In the genomic region with DNA sequence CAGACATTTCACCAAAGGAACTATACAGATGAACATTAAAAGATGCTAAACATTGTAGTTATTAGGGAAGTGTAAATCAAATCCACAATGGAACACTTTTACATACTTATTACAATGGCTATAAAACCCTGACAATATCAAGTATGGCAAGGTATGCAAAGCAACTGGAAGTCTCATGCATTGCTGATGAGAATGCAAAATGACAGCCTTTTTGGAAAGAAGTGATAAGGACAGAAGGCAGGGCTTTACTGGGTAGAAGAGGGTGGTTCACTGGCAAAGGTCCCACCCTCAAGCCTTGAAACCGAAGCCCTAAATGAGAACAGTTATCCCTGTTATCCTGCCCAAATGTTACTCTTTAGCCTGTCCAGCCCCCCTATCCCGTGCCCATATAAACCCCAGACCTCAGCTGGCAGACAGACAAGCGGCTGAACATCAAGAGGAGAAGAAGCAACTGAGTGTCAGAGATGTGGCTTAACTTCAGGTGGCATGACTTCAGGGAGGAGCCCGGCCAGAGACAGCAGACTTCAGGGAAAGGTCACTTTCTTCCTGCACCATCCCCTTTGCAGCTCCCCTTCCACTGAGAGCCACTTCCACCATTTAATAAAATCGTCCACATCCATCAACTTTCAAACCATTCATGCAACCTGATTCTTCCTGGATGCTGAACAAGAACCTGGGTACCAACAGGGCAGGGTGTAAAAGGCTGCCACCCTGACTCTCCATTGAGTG, we compare ENCODE assay signal across 13 cellular contexts. TPM values are rescaled to one million over a fixed set of nuclear protein-coding genes. Genes with fewer than 3 reads are reported as not detected.
A peak's percentile ranks its signal among the peaks of the same experiment; 100 is the strongest.
DNase-seq lines count a peak whose midpoint lies in the region; ATAC-seq lines count a peak whose summit lies in the region.
"Had no signal": no experiment of that assay in that cellular context is flagged by ENCODE, and none has a peak within 500 bp of the region (broad histone marks: within the 10 kb centered on the region; RNA-seq: fewer than 3 reads in every experiment).

No MANE protein-coding gene starts in this region.

- H3K4me1 ChIP-seq in thymus (ENCODE audit: control insufficient read depth, insufficient read depth, low read length) = peaks cover 50% of the 10 kb centered on the region
- H3K4me1 ChIP-seq: right atrium auricular region had no signal

- 93% methylated on average over 5 of the region's 5 CpGs for WGBS in thymus

- peaks cover 87% of the 10 kb centered on the region for H3K4me1 Mint-ChIP-seq in stimulated activated naive CD8-positive, alpha-beta T cell treated with anti-CD3 and anti-CD28 coated beads, Interleukin-15, Interleukin-2, amounts not matched to agents 100 ng/mL and 50 ng/mL, for 24 hours (ENCODE audit: low read depth)
- peaks cover 42% of the 10 kb centered on the region for H3K4me1 Mint-ChIP-seq in dendritic cell treated with granulocyte-macrophage colony-stimulating factor and Interleukin-4, amounts not matched to agents 40 ng/mL and 50 ng/mL, for 4 days (ENCODE audit: low read depth)

- H3K36me3 ChIP-seq in thymus (ENCODE audit: control insufficient read depth, insufficient read depth) = no peaks in the 10 kb centered on the region
- H3K36me3 ChIP-seq: cardiac muscle cell, right atrium auricular region had no signal

- peak overlapping the region; percentile 27 for H3K27ac ChIP-seq in thymus (ENCODE audit: low read depth)
- H3K27ac ChIP-seq: cardiac muscle cell, right atrium auricular region had no signal

- no peak overlapping the region for H3K4me3 ChIP-seq in thymus (ENCODE audit: low read length)
- H3K4me3 ChIP-seq: cardiac muscle cell, right atrium auricular region had no signal

- no peaks in the 10 kb centered on the region for H3K27me3 ChIP-seq in thymus (ENCODE audit: control insufficient read depth, insufficient read depth)
- H3K27me3 ChIP-seq: cardiac muscle cell, right atrium auricular region had no signal

- intact Hi-C loops in dendritic cell treated with granulocyte-macrophage colony-stimulating factor and Interleukin-4, amounts not matched to agents 40 ng/mL and 50 ng/mL, for 4 days (cut with micrococcal nuclease) = no loop called here

- peak overlapping the region; percentile 85 for H3K4me3 Mint-ChIP-seq in stimulated activated naive CD8-positive, alpha-beta T cell treated with anti-CD3 and anti-CD28 coated beads, Interleukin-15, Interleukin-2, amounts not matched to agents 100 ng/mL and 50 ng/mL, for 24 hours
- no peak overlapping the region for H3K4me3 Mint-ChIP-seq in dendritic cell treated with granulocyte-macrophage colony-stimulating factor and Interleukin-4, amounts not matched to agents 40 ng/mL and 50 ng/mL, for 4 days
- H3K4me3 Mint-ChIP-seq: WTC11 had no signal

- H3K9me3 ChIP-seq in thymus (ENCODE audit: control insufficient read depth) = no peaks in the 10 kb centered on the region
- H3K9me3 ChIP-seq: right atrium auricular region had no signal

- H3K27ac Mint-ChIP-seq in stimulated activated naive CD8-positive, alpha-beta T cell treated with anti-CD3 and anti-CD28 coated beads, Interleukin-15, Interleukin-2, amounts not matched to agents 100 ng/mL and 50 ng/mL, for 24 hours = peak overlapping the region; percentile 93
- peak overlapping the region; percentile 77 for H3K27ac Mint-ChIP-seq in dendritic cell treated with granulocyte-macrophage colony-stimulating factor and Interleukin-4, amounts not matched to agents 40 ng/mL and 50 ng/mL, for 4 days
- H3K27ac Mint-ChIP-seq: WTC11 had no signal

- DNase-seq in stimulated activated naive CD8-positive, alpha-beta T cell treated with anti-CD3 and anti-CD28 coated beads, Interleukin-15, Interleukin-2, amounts not matched to agents 100 U/mL and 50 U/mL, for 24 hours = no peak
- DNase-seq in OCI-M1 (lab: John Stamatoyannopoulos, UW) (peak; percentile 15), NCI-H446 treated with DMSO at 0.1 percent for 48 hours (lab: John Stamatoyannopoulos, UW) (no peak), NCI-H524 treated with DMSO at 0.1 percent for 48 hours (lab: John Stamatoyannopoulos, UW) (no peak)
- DNase-seq: kidney glomerular epithelial cell had no signal

- H3K9me3 Mint-ChIP-seq in stimulated activated naive CD8-positive, alpha-beta T cell treated with anti-CD3 and anti-CD28 coated beads, Interleukin-15, Interleukin-2, amounts not matched to agents 100 ng/mL and 50 ng/mL, for 24 hours = no peaks in the 10 kb centered on the region
- no peaks in the 10 kb centered on the region for H3K9me3 Mint-ChIP-seq in dendritic cell treated with granulocyte-macrophage colony-stimulating factor and Interleukin-4, amounts not matched to agents 40 ng/mL and 50 ng/mL, for 4 days
- H3K9me3 Mint-ChIP-seq: WTC11 had no signal

- no peaks in the 10 kb centered on the region for H3K27me3 Mint-ChIP-seq in stimulated activated naive CD8-positive, alpha-beta T cell treated with anti-CD3 and anti-CD28 coated beads, Interleukin-15, Interleukin-2, amounts not matched to agents 100 ng/mL and 50 ng/mL, for 24 hours
- H3K27me3 Mint-ChIP-seq in dendritic cell treated with granulocyte-macrophage colony-stimulating factor and Interleukin-4, amounts not matched to agents 40 ng/mL and 50 ng/mL, for 4 days = no peaks in the 10 kb centered on the region

- no peaks in the 10 kb centered on the region for H3K36me3 Mint-ChIP-seq in stimulated activated naive CD8-positive, alpha-beta T cell treated with anti-CD3 and anti-CD28 coated beads, Interleukin-15, Interleukin-2, amounts not matched to agents 100 ng/mL and 50 ng/mL, for 24 hours (ENCODE audit: low read depth)
- H3K36me3 Mint-ChIP-seq in dendritic cell treated with granulocyte-macrophage colony-stimulating factor and Interleukin-4, amounts not matched to agents 40 ng/mL and 50 ng/mL, for 4 days (ENCODE audit: low read depth) = no peaks in the 10 kb centered on the region

- ATAC-seq in stimulated activated naive CD8-positive, alpha-beta T cell treated with anti-CD3 and anti-CD28 coated beads, Interleukin-15, Interleukin-2, amounts not matched to agents 100 U/mL and 50 U/mL, for 24 hours = no peak
- ATAC-seq in HG03159 (IDR thresholded peaks at IDR 0.05; ENCODE audit: unreplicated experiment) = no peak
- ATAC-seq: WTC11 had no signal

RNA-seq across cellular contexts. Expression of a gene that starts 0.7 kb away (rescaled TPM):
- 18.0 TPM for polyA plus RNA-seq in thymus
- polyA plus RNA-seq: endothelial cell of umbilical vein had no signal

RNA-seq across cellular contexts. Expression of a gene that starts 47.6 kb away (rescaled TPM):
- polyA plus RNA-seq in thymus = 5.8 TPM
